1 cellular context compared by ENCODE assay signal in the genomic region with DNA sequence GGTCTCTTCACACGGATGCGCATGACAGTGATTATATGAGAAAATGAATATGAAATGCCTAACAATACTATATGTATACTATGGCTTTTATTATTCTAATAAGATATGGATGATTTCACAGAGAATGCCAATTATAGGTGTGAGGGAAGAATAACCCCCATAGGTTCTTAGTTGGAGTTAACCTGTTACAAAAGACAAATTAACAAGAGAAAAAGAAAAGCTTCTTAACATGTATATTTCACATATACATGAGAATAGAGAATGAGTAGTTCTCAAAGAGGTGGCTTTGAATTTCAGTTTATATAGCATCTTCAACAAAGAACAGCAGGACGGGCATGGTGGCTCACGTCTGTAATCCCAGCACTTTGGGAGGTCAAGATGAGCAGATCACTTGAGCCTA.
TF ChIP-seq lines count a peak whose summit lies in the region.

No MANE protein-coding gene starts in this region.

TF ChIP-seq in WTC11, 78 proteins besides CTCF, POLR2A, EP300 and RAD21 (continued from another document):
- TF ChIP-seq, protein P1, sequence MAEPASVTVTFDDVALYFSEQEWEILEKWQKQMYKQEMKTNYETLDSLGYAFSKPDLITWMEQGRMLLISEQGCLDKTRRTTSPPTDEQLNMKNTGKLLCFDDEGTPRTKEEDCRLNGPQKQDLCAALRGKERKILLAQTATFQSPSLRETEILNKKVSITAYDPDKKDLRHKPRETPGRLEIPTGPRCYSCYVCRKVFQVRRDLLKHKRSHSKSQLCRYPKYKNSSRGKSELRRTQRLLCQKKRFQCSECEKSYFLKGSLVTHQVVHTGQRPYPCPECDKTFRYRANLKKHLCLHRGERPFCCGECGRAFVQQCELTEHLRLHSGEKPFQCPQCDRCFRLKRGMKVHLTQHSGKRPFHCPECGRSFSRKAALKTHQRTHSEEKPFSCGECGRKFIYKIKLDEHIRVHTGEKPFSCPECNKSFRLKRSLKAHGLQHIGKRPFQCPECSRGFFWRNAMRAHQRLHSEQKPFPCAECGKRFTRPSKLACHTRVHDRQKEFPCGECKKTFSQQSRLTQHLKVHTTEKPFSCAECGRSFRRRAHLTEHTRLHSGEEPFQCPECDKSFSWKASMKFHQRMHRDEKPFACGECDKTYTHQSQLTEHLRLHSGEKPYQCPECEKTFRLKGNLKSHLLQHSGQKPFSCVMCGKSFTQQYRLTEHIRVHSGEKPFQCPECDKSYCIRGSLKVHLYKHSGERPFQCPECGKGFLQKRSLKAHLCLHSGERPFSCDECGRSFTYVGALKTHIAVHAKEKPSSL (CRISPR knock-in tag; conservative IDR thresholded peaks at IDR 0.05) = no peak
- TF ChIP-seq, protein P2, sequence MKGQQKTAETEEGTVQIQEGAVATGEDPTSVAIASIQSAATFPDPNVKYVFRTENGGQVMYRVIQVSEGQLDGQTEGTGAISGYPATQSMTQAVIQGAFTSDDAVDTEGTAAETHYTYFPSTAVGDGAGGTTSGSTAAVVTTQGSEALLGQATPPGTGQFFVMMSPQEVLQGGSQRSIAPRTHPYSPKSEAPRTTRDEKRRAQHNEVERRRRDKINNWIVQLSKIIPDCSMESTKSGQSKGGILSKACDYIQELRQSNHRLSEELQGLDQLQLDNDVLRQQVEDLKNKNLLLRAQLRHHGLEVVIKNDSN (CRISPR knock-in tag; IDR thresholded peaks at IDR 0.05) = no peak
- no peak for TF ChIP-seq CREM (CRISPR knock-in tag; IDR thresholded peaks at IDR 0.05)
- TF ChIP-seq ZNF263 (CRISPR knock-in tag; IDR thresholded peaks at IDR 0.05; ENCODE audit: low read depth) = no peak
- TF ChIP-seq NFE2L1 (CRISPR knock-in tag; IDR thresholded peaks at IDR 0.05) = no peak
- no peak for TF ChIP-seq ZNF317 (CRISPR knock-in tag; IDR thresholded peaks at IDR 0.05; ENCODE audit: borderline replicate concordance, low read depth)
- no peak for TF ChIP-seq RELA (CRISPR knock-in tag; IDR thresholded peaks at IDR 0.05; ENCODE audit: borderline replicate concordance)
